In genomic region chr1:223715710-223716103, GRCh38 we compare ENCODE assay signal across 1 cellular context.
TF ChIP-seq lines count a peak whose summit lies in the region.

No MANE protein-coding gene starts in this region.

TF ChIP-seq in HEK293, 187 proteins besides CTCF, POLR2A, EP300 and RAD21 (continued from another document):
- no peak for TF ChIP-seq ZBTB11 (tag by site-specific recombination; conservative IDR thresholded peaks at IDR 0.05; ENCODE audit: low read depth)
